Comparison of ENCODE assay signal across 8 cellular contexts in the genomic region with DNA sequence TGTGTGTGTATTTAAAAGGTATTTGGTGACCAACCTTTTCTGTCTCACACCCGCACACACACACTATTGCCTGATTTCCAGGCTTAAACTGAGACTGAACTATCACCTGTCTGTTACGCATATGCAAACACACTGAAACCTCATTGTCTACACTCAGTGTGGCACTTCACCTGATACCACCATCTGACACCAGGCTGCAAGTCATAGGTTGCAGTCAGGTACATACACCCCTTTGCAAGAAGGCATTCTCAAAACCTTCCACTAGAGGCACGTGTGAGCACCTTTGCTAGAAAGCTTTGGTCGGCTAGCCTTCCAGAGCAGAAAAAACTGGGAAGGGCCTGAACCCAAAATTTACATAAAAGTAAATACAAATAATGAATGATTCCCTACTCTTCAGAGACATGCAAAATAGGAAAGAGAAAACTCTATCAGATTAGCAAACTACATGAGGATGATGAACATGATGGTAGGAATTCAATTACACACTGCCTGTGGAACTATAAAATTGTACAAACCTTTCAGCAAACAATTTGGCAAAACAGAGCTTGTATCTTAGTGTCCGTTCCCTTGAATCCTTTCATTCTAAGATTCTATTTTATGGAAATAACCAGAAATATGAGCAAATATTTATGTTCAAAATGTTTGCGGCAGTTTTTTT. TPM values are rescaled to one million over a fixed set of nuclear protein-coding genes. Genes with fewer than 3 reads are reported as not detected.
A peak's percentile ranks its signal among the peaks of the same experiment; 100 is the strongest.
DNase-seq lines count a peak whose midpoint lies in the region; ATAC-seq, FAIRE-seq and TF ChIP-seq lines count a peak whose summit lies in the region.

No MANE protein-coding gene starts in this region.

- peaks cover 15% of the 10 kb centered on the region; the same call in 1 of the 2 replicates for H3K4me1 ChIP-seq in PC-9 (replicated peaks; ENCODE audit: insufficient read depth)
- H3K4me1 ChIP-seq in HepG2 (ENCODE audit: insufficient read depth, low read length) = peaks cover 12% of the 10 kb centered on the region; the same call in 1 of the 2 replicates

- TF ChIP-seq CTCF in LNCAP (IDR thresholded peaks at IDR 0.05) = peak; percentile 82
- peak; percentile 84 for TF ChIP-seq CTCF in PC-9 (conservative IDR thresholded peaks at IDR 0.05)
- peak; percentile 69 for TF ChIP-seq CTCF in HepG2 (CRISPR knock-in tag; IDR thresholded peaks at IDR 0.05)

- peaks cover 95% of the 10 kb centered on the region for H3K27me3 Mint-ChIP-seq in central memory CD8-positive, alpha-beta T cell

- peak; percentile 90 for FAIRE-seq in HepG2 (lab: Jason Lieb, UNC)

- no peak overlapping the region for H3K4me3 Mint-ChIP-seq in central memory CD8-positive, alpha-beta T cell

- no peak overlapping the region for H3K27ac Mint-ChIP-seq in central memory CD8-positive, alpha-beta T cell (ENCODE audit: low read depth)

- H3K4me3 ChIP-seq in PC-9 = no peak overlapping the region
- H3K4me3 ChIP-seq in HepG2 (replicated peaks in 1 of 3; ENCODE audit: insufficient read depth in 1 of 3, low read depth in 2 of 3, low read length in 3 of 3) = no peak overlapping the region

- 16% methylated on average over 6 of the region's 6 CpGs for WGBS in HepG2 (ENCODE audit: low lambda C conversion rate)

- H3K4me1 Mint-ChIP-seq in central memory CD8-positive, alpha-beta T cell = no peaks in the 10 kb centered on the region

- H3K4me2 ChIP-seq in PC-9 (no peak overlapping the region), HepG2 (ENCODE audit: low read depth, low read length) (no peak overlapping the region)

- DNase-seq in Caki2 (ENCODE audit: low read depth) (peak; percentile 58), PC-9 (peak; percentile 69 to 80), HepG2 (ENCODE audit: low spot score) (peak; percentile 67), NCI-H446 treated with DMSO at 0.1 percent for 48 hours (lab: John Stamatoyannopoulos, UW) (no peak)
- DNase-seq in central memory CD8-positive, alpha-beta T cell (ENCODE audit: low spot score in 2 of 2) = no peak

- H3K36me3 ChIP-seq in PC-9 (ENCODE audit: low read depth) = no peaks in the 10 kb centered on the region
- H3K36me3 ChIP-seq in HepG2 (replicated peaks in 1 of 2; ENCODE audit: control insufficient read depth in 1 of 2, insufficient read depth in 2 of 2, low read length in 2 of 2) = no peaks in the 10 kb centered on the region

- peaks cover 20% of the 10 kb centered on the region for H3K36me3 Mint-ChIP-seq in central memory CD8-positive, alpha-beta T cell (ENCODE audit: insufficient read depth)

- TF ChIP-seq EP300 in HepG2 (IDR thresholded peaks at IDR 0.05; ENCODE audit: low read depth in 2 of 2, low read length in 2 of 2) (no peak), HepG2 (CRISPR knock-in tag; IDR thresholded peaks at IDR 0.05; ENCODE audit: borderline replicate concordance) (no peak)

- no peak overlapping the region for H3K9ac ChIP-seq in HepG2 (ENCODE audit: insufficient read depth, low read depth, low read length)

- POLR2A ChIA-PET in PC-9 (lab: Charles Lee; ENCODE audit: unreplicated experiment) (no interaction called here), HepG2 (lab: Yijun Ruan, JAX) (no interaction called here)

- ATAC-seq in GM19023 (IDR thresholded peaks at IDR 0.05; ENCODE audit: unreplicated experiment) (peak; percentile 68), HepG2 (peak; percentile 88), GM19351 (IDR thresholded peaks at IDR 0.05; ENCODE audit: unreplicated experiment) (no peak)
- peak; percentile 62 for ATAC-seq in central memory CD8-positive, alpha-beta T cell (replicated peaks; ENCODE audit: extremely low read depth, poor library complexity, severe bottlenecking)

- CTCF ChIA-PET in PC-9 (lab: Charles Lee) (interaction anchor here (0.8 kb wide), 1 partner anchor 42 kb away, joined by 4 read pairs; no protein-coding TSS in a partner anchor), HepG2 (lab: Yijun Ruan, JAX; ENCODE audit: low intra/inter-chr PET ratio, low total read pairs) (no interaction called here)

- no peak overlapping the region for H3K27ac ChIP-seq in PC-9
- H3K27ac ChIP-seq in HepG2 (ENCODE audit: extremely low read length, insufficient read depth, low read length) = no peak overlapping the region

- no TSS peak for BruUV-seq in PC-9 (replicated peaks; lab: Mats Ljungman, UMichigan)
- BruUV-seq in HepG2 (replicated peaks; lab: Mats Ljungman, UMichigan) = no TSS peak

- no peak overlapping the region for H2AFZ ChIP-seq in PC-9
- H2AFZ ChIP-seq in HepG2 (ENCODE audit: low read length) = no peak overlapping the region

- no peaks in the 10 kb centered on the region for H3K9me3 Mint-ChIP-seq in central memory CD8-positive, alpha-beta T cell

- intact Hi-C loops in PC-9 (cut with micrococcal nuclease; ENCODE audit: unreplicated experiment) (loop anchor here (2.0 to 10.0 kb wide), 6 partner anchors 42 to 534 kb away; partner anchors contain the start of gene FCHO2), HepG2 (cut with micrococcal nuclease; ENCODE audit: unreplicated experiment) (loop anchor here (5.0 kb wide), 2 partner anchors 372 to 537 kb away; no protein-coding TSS in a partner anchor)

- H3K9me2 ChIP-seq in PC-9 (ENCODE audit: insufficient read depth) = no peaks in the 10 kb centered on the region

- H3F3A ChIP-seq in PC-9 (ENCODE audit: insufficient read depth, low read depth) = peaks cover 11% of the 10 kb centered on the region; the same call in 1 of the 2 replicates

- no peak for TF ChIP-seq RAD21 in HepG2 (CRISPR knock-in tag; IDR thresholded peaks at IDR 0.05)

- no peaks in the 10 kb centered on the region for H4K20me1 ChIP-seq in PC-9 (ENCODE audit: insufficient read depth)
- no peaks in the 10 kb centered on the region for H4K20me1 ChIP-seq in HepG2 (ENCODE audit: insufficient read depth, low read length)

- in situ Hi-C loops in Caki2 (cut with HindIII; ENCODE audit: low pct_unique_long_range_greater_than_20kb, low sequenced_read_pairs) = no loop called here
- in situ Hi-C loops in HepG2 (cut with HindIII; ENCODE audit: extremely low pct_ligation_motif_present, low pct_unique_long_range_greater_than_20kb) = no loop called here

- H3K9me3 ChIP-seq in PC-9 (ENCODE audit: insufficient read depth, low read depth) (no peaks in the 10 kb centered on the region), HepG2 (ENCODE audit: low read length) (no peaks in the 10 kb centered on the region)

- TF ChIP-seq POLR2A in HepG2 (IDR thresholded peaks at IDR 0.05; ENCODE audit: insufficient read depth in 1 of 2, low read depth in 2 of 2, low read length in 2 of 2) = no peak

- no peaks in the 10 kb centered on the region for H3K79me2 ChIP-seq in PC-9 (ENCODE audit: low read depth)
- no peaks in the 10 kb centered on the region for H3K79me2 ChIP-seq in HepG2 (ENCODE audit: insufficient read depth, low read length)

- H3K27me3 ChIP-seq in PC-9 (ENCODE audit: insufficient read depth, low read depth) = no peaks in the 10 kb centered on the region
- H3K27me3 ChIP-seq in HepG2 (ENCODE audit: control insufficient read depth in 1 of 2, insufficient read depth in 2 of 2, low read length in 2 of 2) = peaks cover 6 to 49% of the 10 kb centered on the region in 2 experiments

RNA-seq across cellular contexts. Expression of gene FOXD1, which starts 5.9 kb away (rescaled TPM):
- total RNA-seq in Caki2 (2014; rRNA removed; shearing (Covaris generic); ENCODE audit: low replicate concordance) = 12.1 and 17.0 TPM in 2 replicates
- total RNA-seq in PC-9 (2021) (4.0 and 4.1 TPM in 2 replicates), HepG2 (2016; rRNA removed; fragmentation: Illumina TruSeq; extraction: Trizol) (0.04 TPM in 1 of 2 replicates, not detected in the other)
- not detected in 2 replicates for total RNA-seq in HepG2 (2016; cell fraction: cytosol; rRNA removed; fragmentation: Illumina TruSeq; extraction: Trizol; ENCODE audit: low read depth)
- not detected in 2 replicates for total RNA-seq in HepG2 (2016; cell fraction: insoluble cytoplasmic fraction; rRNA removed; fragmentation: Illumina TruSeq; extraction: Trizol)
- 0.06 TPM in 1 of 2 replicates, not detected in the other for total RNA-seq in HepG2 (2016; cell fraction: membrane; rRNA removed; fragmentation: Illumina TruSeq; extraction: Trizol)
- total RNA-seq in HepG2 (2016; cell fraction: nucleus; rRNA removed; fragmentation: Illumina TruSeq; extraction: Trizol) = not detected in 2 replicates
- 0.04 and 0.05 TPM in 2 replicates for polyA plus RNA-seq in HepG2 (2011; rRNA removed)
- 0.05 and 0.07 TPM in 2 replicates for polyA plus RNA-seq in HepG2 (2011; cell fraction: cytosol; rRNA removed)
- polyA plus RNA-seq in HepG2 (2011; cell fraction: nucleus; rRNA removed) = 0.06 TPM in 1 of 2 replicates, not detected in the other
- polyA plus RNA-seq in HepG2 (2012) = not detected in 2 replicates
- not detected in 2 replicates for polyA plus RNA-seq in HepG2 (2016; cell fraction: cytosol; fragmentation: Illumina TruSeq; extraction: Trizol; ENCODE audit: low read depth)
- polyA plus RNA-seq in HepG2 (2016; cell fraction: insoluble cytoplasmic fraction; fragmentation: Illumina TruSeq; extraction: Trizol; ENCODE audit: low read depth) = 0.13 TPM in 1 of 2 replicates, not detected in the other
- not detected in 2 replicates for polyA plus RNA-seq in HepG2 (2016; cell fraction: membrane; fragmentation: Illumina TruSeq; extraction: Trizol; ENCODE audit: low read depth)
- not detected in 2 replicates for polyA plus RNA-seq in HepG2 (2016; cell fraction: nucleus; fragmentation: Illumina TruSeq; extraction: Trizol; ENCODE audit: insufficient read depth, low read depth)
- polyA minus RNA-seq in HepG2 (2011; rRNA and poly(A)+ RNA removed; ENCODE audit: low replicate concordance) = 0.06 and 0.14 TPM in 2 replicates
- not detected in 2 replicates for polyA minus RNA-seq in HepG2 (2011; cell fraction: cytosol; rRNA and poly(A)+ RNA removed)
- polyA minus RNA-seq in HepG2 (2011; cell fraction: nucleus; rRNA and poly(A)+ RNA removed) = not detected in 2 replicates

RNA-seq across cellular contexts. Expression of gene BTF3, which starts 43.7 kb away (rescaled TPM):
- total RNA-seq in Caki2 (2014; rRNA removed; shearing (Covaris generic); ENCODE audit: low replicate concordance) = 219 and 224 TPM in 2 replicates
- total RNA-seq in PC-9 (2021) (635 and 694 TPM in 2 replicates), HepG2 (2016; rRNA removed; fragmentation: Illumina TruSeq; extraction: Trizol) (698 and 836 TPM in 2 replicates)
- total RNA-seq in HepG2 (2016; cell fraction: cytosol; rRNA removed; fragmentation: Illumina TruSeq; extraction: Trizol; ENCODE audit: low read depth) = 507 and 559 TPM in 2 replicates
- 679 and 821 TPM in 2 replicates for total RNA-seq in HepG2 (2016; cell fraction: insoluble cytoplasmic fraction; rRNA removed; fragmentation: Illumina TruSeq; extraction: Trizol)
- 771 and 850 TPM in 2 replicates for total RNA-seq in HepG2 (2016; cell fraction: membrane; rRNA removed; fragmentation: Illumina TruSeq; extraction: Trizol)
- total RNA-seq in HepG2 (2016; cell fraction: nucleus; rRNA removed; fragmentation: Illumina TruSeq; extraction: Trizol) = 289 and 303 TPM in 2 replicates
- polyA plus RNA-seq in HepG2 (2011; rRNA removed) = 471 and 557 TPM in 2 replicates
- 298 and 449 TPM in 2 replicates for polyA plus RNA-seq in HepG2 (2011; cell fraction: cytosol; rRNA removed)
- 96.1 and 122 TPM in 2 replicates for polyA plus RNA-seq in HepG2 (2011; cell fraction: nucleus; rRNA removed)
- 940 and 1,043 TPM in 2 replicates for polyA plus RNA-seq in HepG2 (2012)
- 922 and 1,006 TPM in 2 replicates for polyA plus RNA-seq in HepG2 (2016; cell fraction: cytosol; fragmentation: Illumina TruSeq; extraction: Trizol; ENCODE audit: low read depth)
- 1,304 and 1,359 TPM in 2 replicates for polyA plus RNA-seq in HepG2 (2016; cell fraction: insoluble cytoplasmic fraction; fragmentation: Illumina TruSeq; extraction: Trizol; ENCODE audit: low read depth)
- 1,256 and 1,375 TPM in 2 replicates for polyA plus RNA-seq in HepG2 (2016; cell fraction: membrane; fragmentation: Illumina TruSeq; extraction: Trizol; ENCODE audit: low read depth)
- 596 and 617 TPM in 2 replicates for polyA plus RNA-seq in HepG2 (2016; cell fraction: nucleus; fragmentation: Illumina TruSeq; extraction: Trizol; ENCODE audit: insufficient read depth, low read depth)
- polyA minus RNA-seq in HepG2 (2011; rRNA and poly(A)+ RNA removed; ENCODE audit: low replicate concordance) = 152 and 382 TPM in 2 replicates
- polyA minus RNA-seq in HepG2 (2011; cell fraction: cytosol; rRNA and poly(A)+ RNA removed) = 285 and 287 TPM in 2 replicates
- polyA minus RNA-seq in HepG2 (2011; cell fraction: nucleus; rRNA and poly(A)+ RNA removed) = 113 and 151 TPM in 2 replicates

Comparison
In these comparisons a context has a peak if more than half of its experiments do, and no peak if none do; other contexts are left out.
1. DNase-seq: peak in Caki2 (single experiment), PC-9 (2 of 2) and HepG2 (single experiment); none in central memory CD8-positive, alpha-beta T cell (0 of 2) and NCI-H446 treated with DMSO at 0.1 percent for 48 hours (single experiment).
2. Peak in every context shown above with its lines, with median percentiles within 50 percentile points of each other: CTCF ChIP-seq.